ENCODE assay signal across 1 cellular context in genomic region chr3:51819709-51820406, GRCh38.
TF ChIP-seq lines count a peak whose summit lies in the region.

No MANE protein-coding gene starts in this region.

TF ChIP-seq in K562, 482 proteins besides CTCF, POLR2A, EP300 and RAD21:
- TF ChIP-seq CTCFL (IDR thresholded peaks at IDR 0.05; ENCODE audit: borderline replicate concordance, insufficient read depth, low read depth, low read length, poor library complexity, severe bottlenecking) (peak; percentile 45), XRCC5 (IDR thresholded peaks at IDR 0.05; ENCODE audit: low read depth, low read length) (no peak), TEAD4 (IDR thresholded peaks at IDR 0.05; ENCODE audit: low read length) (0 out of 2 replicates have a peak, but pooled peaks have one; percentile 21), TEAD4 (CRISPR knock-in tag; IDR thresholded peaks at IDR 0.05; ENCODE audit: borderline replicate concordance) (no peak)
